In genomic region chr10:97024181-97025073, GRCh38 we compare ENCODE assay signal across 10 cellular contexts.
A peak's percentile ranks its signal among the peaks of the same experiment; 100 is the strongest.
DNase-seq lines count a peak whose midpoint lies in the region; ATAC-seq, FAIRE-seq and TF ChIP-seq lines count a peak whose summit lies in the region.
"Had no signal": no experiment of that assay in that cellular context is flagged by ENCODE, and none has a peak within 500 bp of the region (broad histone marks: within the 10 kb centered on the region; RNA-seq: fewer than 3 reads in every experiment).

No MANE protein-coding gene starts in this region.

- no peak for FAIRE-seq in urothelium cell line (lab: Jason Lieb, UNC)

- no peaks in the 10 kb centered on the region for H3K9me3 ChIP-seq in hepatocyte (ENCODE audit: low read depth)

- WGBS in hepatocyte (ENCODE audit: low lambda C conversion rate, missing lambda C conversion rate): 51% methylated on average over 13 of the region's 13 CpGs

- H3K27ac Mint-ChIP-seq in activated naive CD4-positive, alpha-beta T cell treated with anti-CD3 and anti-CD28 coated beads, Interleukin-2, amount 10 ng/mL, durations not matched to agents 7 days and 5 days: no peak overlapping the region

- no peaks in the 10 kb centered on the region for H3K9me3 Mint-ChIP-seq in activated naive CD4-positive, alpha-beta T cell treated with anti-CD3 and anti-CD28 coated beads, Interleukin-2, amount 10 ng/mL, durations not matched to agents 7 days and 5 days

- H4K20me1 ChIP-seq in hepatocyte (ENCODE audit: insufficient read depth, poor library complexity, severe bottlenecking): no peaks in the 10 kb centered on the region

- CTCF ChIA-PET in activated naive CD4-positive, alpha-beta T cell treated with anti-CD3 and anti-CD28 coated beads, Interleukin-2, amount 10 ng/mL, durations not matched to agents 7 days and 5 days (lab: Charles Lee): interaction anchor here (0.9 to 6.2 kb wide), 30 partner anchors 8 to 649 kb away, joined by 3 to 55 read pairs (median 4); no protein-coding TSS in a partner anchor

- no peaks in the 10 kb centered on the region for H3K36me3 ChIP-seq in hepatocyte (replicated peaks; ENCODE audit: insufficient read depth, low read depth)

- peak; percentile 7 for DNase-seq in activated naive CD4-positive, alpha-beta T cell treated with anti-CD3 and anti-CD28 coated beads, Interleukin-2, amount 10 ng/mL, durations not matched to agents 7 days and 5 days
- no peak for DNase-seq in activated naive CD4-positive, alpha-beta T cell (lab: John Stamatoyannopoulos, UW)
- DNase-seq in astrocyte of the cerebellum (ENCODE audit: low read depth) (peak; percentile 34), hepatocyte (ENCODE audit: low spot score) (peak; percentile 56), urothelium cell line (ENCODE audit: low spot score) (peak; percentile 72)
- DNase-seq in activated CD4-positive, alpha-beta T cell treated with anti-CD3 and anti-CD28 coated beads for 4 hours: no peak
- DNase-seq in activated CD4-positive, alpha-beta T cell treated with anti-CD3 and anti-CD28 coated beads for 1 hour: no peak
- DNase-seq: glutamatergic neuron, NCI-H146 had no signal

- no peaks in the 10 kb centered on the region for H3K9me2 ChIP-seq in hepatocyte (replicated peaks; ENCODE audit: insufficient read depth)

- no peaks in the 10 kb centered on the region for H3K4me1 Mint-ChIP-seq in activated naive CD4-positive, alpha-beta T cell treated with anti-CD3 and anti-CD28 coated beads, Interleukin-2, amount 10 ng/mL, durations not matched to agents 7 days and 5 days

- peaks cover 3% of the 10 kb centered on the region for H3K27me3 Mint-ChIP-seq in activated naive CD4-positive, alpha-beta T cell treated with anti-CD3 and anti-CD28 coated beads, Interleukin-2, amount 10 ng/mL, durations not matched to agents 7 days and 5 days

- H3K27me3 ChIP-seq in hepatocyte: no peaks in the 10 kb centered on the region

- H3K4me3 ChIP-seq in astrocyte of the cerebellum (ENCODE audit: low read depth, low read length): no peak overlapping the region
- no peak overlapping the region for H3K4me3 ChIP-seq in hepatocyte

- no peak overlapping the region for H3K4me3 Mint-ChIP-seq in activated naive CD4-positive, alpha-beta T cell treated with anti-CD3 and anti-CD28 coated beads, Interleukin-2, amount 10 ng/mL, durations not matched to agents 7 days and 5 days

- no peaks in the 10 kb centered on the region for H3K79me2 ChIP-seq in hepatocyte

- in situ Hi-C loops in astrocyte of the cerebellum (cut with HindIII; ENCODE audit: low sequenced_read_pairs): no loop called here

- no peaks in the 10 kb centered on the region for H3K36me3 Mint-ChIP-seq in activated naive CD4-positive, alpha-beta T cell treated with anti-CD3 and anti-CD28 coated beads, Interleukin-2, amount 10 ng/mL, durations not matched to agents 7 days and 5 days

- H3K27ac ChIP-seq in hepatocyte: no peak overlapping the region

- H3K4me1 ChIP-seq in hepatocyte (ENCODE audit: insufficient read depth): no peaks in the 10 kb centered on the region

- no peak overlapping the region for H2AFZ ChIP-seq in hepatocyte

- TF ChIP-seq CTCF in astrocyte of the cerebellum (IDR thresholded peaks at IDR 0.05; ENCODE audit: low read depth, low read length, missing control alignments) (no peak), hepatocyte (IDR thresholded peaks at IDR 0.05; ENCODE audit: poor library complexity) (no peak)

- H3K4me2 ChIP-seq in hepatocyte: no peak overlapping the region

- no peak for ATAC-seq in HG03571 (IDR thresholded peaks at IDR 0.05; ENCODE audit: unreplicated experiment)

Comparison
In these comparisons a context has a peak if more than half of its experiments do, and no peak if none do; other contexts are left out.
1. DNase-seq: peak in activated naive CD4-positive, alpha-beta T cell treated with anti-CD3 and anti-CD28 coated beads, Interleukin-2, amount 10 ng/mL, durations not matched to agents 7 days and 5 days (single experiment), astrocyte of the cerebellum (single experiment), hepatocyte (single experiment) and urothelium cell line (single experiment); none in activated naive CD4-positive, alpha-beta T cell (0 of 4), activated CD4-positive, alpha-beta T cell treated with anti-CD3 and anti-CD28 coated beads for 4 hours (0 of 2) and activated CD4-positive, alpha-beta T cell treated with anti-CD3 and anti-CD28 coated beads for 1 hour (single experiment).